In genomic region chr7:94004024-94004945, GRCh38 we compare ENCODE assay signal across 8 cellular contexts. TPM values are rescaled to one million over a fixed set of nuclear protein-coding genes. Genes with fewer than 3 reads are reported as not detected.
A peak's percentile ranks its signal among the peaks of the same experiment; 100 is the strongest.
DNase-seq lines count a peak whose midpoint lies in the region; ATAC-seq and TF ChIP-seq lines count a peak whose summit lies in the region.

BET1 (minus strand) TSS chr7:94004355; CDS start chr7:94004216, 139 bp downstream.

- no peaks in the 10 kb centered on the region for H3K27me3 ChIP-seq in adipocyte (replicated peaks; ENCODE audit: control insufficient read depth, insufficient read depth, low read length)
- H3K27me3 ChIP-seq in cardiac muscle cell: no peaks in the 10 kb centered on the region
- no peaks in the 10 kb centered on the region for H3K27me3 ChIP-seq in parathyroid adenoma (ENCODE audit: control insufficient read depth, insufficient read depth, low read length)
- no peaks in the 10 kb centered on the region for H3K27me3 ChIP-seq in tibial nerve

- H3K4me1 ChIP-seq in adipocyte (ENCODE audit: control insufficient read depth, insufficient read depth, low read length) (peaks cover 17% of the 10 kb centered on the region), cardiac muscle cell (ENCODE audit: low read depth) (peaks cover 11% of the 10 kb centered on the region), parathyroid adenoma (peaks cover 6% of the 10 kb centered on the region), tibial nerve (peaks cover 0 to 31% (median 13%) of the 10 kb centered on the region in 4 donors)

- TF ChIP-seq CTCF in GM12875 (IDR thresholded peaks at IDR 0.05; ENCODE audit: borderline replicate concordance, insufficient read depth, low read depth, low read length) (no peak), cardiac muscle cell (IDR thresholded peaks at IDR 0.05; ENCODE audit: low read depth, low read length) (no peak), parathyroid adenoma (IDR thresholded peaks at IDR 0.05) (no peak), tibial nerve (IDR thresholded peaks at IDR 0.05) (peak in 1 of 5 experiments; percentile 45)

- TF ChIP-seq EP300 in tibial nerve (IDR thresholded peaks at IDR 0.05): peak; percentile 81 to 97

- H3K4me3 ChIP-seq in GM12875 (ENCODE audit: low read depth, low read length) (peak within 1 kb of the TSS; percentile 81), adipocyte (ENCODE audit: low read length) (peak within 1 kb of the TSS; percentile 100), cardiac muscle cell (peak within 1 kb of the TSS; percentile 96), parathyroid adenoma (ENCODE audit: low read depth, low read length) (peak within 1 kb of the TSS; percentile 95), tibial nerve (peak within 1 kb of the TSS; percentile 66 to 93 (median 72))

- peaks cover 19% of the 10 kb centered on the region for H3K79me2 ChIP-seq in parathyroid adenoma

- no peaks in the 10 kb centered on the region for H3K9me3 ChIP-seq in adipocyte (ENCODE audit: control insufficient read depth, low read length)
- no peaks in the 10 kb centered on the region for H3K9me3 ChIP-seq in cardiac muscle cell (ENCODE audit: low read depth)
- no peaks in the 10 kb centered on the region for H3K9me3 ChIP-seq in parathyroid adenoma (ENCODE audit: control insufficient read depth, low read length)
- H3K9me3 ChIP-seq in tibial nerve: no peaks in the 10 kb centered on the region

- peak; percentile 98 for ATAC-seq in HG02798 (IDR thresholded peaks at IDR 0.05; ENCODE audit: poor library complexity, unreplicated experiment)

- H3K36me3 ChIP-seq in adipocyte (ENCODE audit: control insufficient read depth, insufficient read depth, low read length, severe bottlenecking) (no peaks in the 10 kb centered on the region), cardiac muscle cell (no peaks in the 10 kb centered on the region), parathyroid adenoma (ENCODE audit: control insufficient read depth, insufficient read depth, low read length) (no peaks in the 10 kb centered on the region), tibial nerve (no peaks in the 10 kb centered on the region)

- peak; percentile 29 to 75 for TF ChIP-seq POLR2A in tibial nerve (IDR thresholded peaks at IDR 0.05)

- H3K9ac ChIP-seq in adipocyte (ENCODE audit: low read length): peak within 1 kb of the TSS; percentile 99
- H3K9ac ChIP-seq in parathyroid adenoma: peak within 1 kb of the TSS; percentile 61

- H2AFZ ChIP-seq in parathyroid adenoma: peak within 1 kb of the TSS; percentile 90

- H3K4me2 ChIP-seq in parathyroid adenoma (ENCODE audit: low read length): peak within 1 kb of the TSS; percentile 92

- DNase-seq in NCI-H1436 (lab: John Stamatoyannopoulos, UW) (peak; percentile 89), T follicular helper cell (ENCODE audit: low read depth) (peak; percentile 91), adipocyte (ENCODE audit: low read depth) (peak; percentile 99), cardiac muscle cell (ENCODE audit: low read depth in 1 of 2, low spot score in 1 of 2) (peak; percentile 98), tibial nerve (ENCODE audit: low spot score in 2 of 2) (peak; percentile 90 to 95)

- H3K27ac ChIP-seq in cardiac muscle cell: peak within 1 kb of the TSS; percentile 94
- H3K27ac ChIP-seq in parathyroid adenoma: peak within 1 kb of the TSS; percentile 59
- H3K27ac ChIP-seq in tibial nerve: peak within 1 kb of the TSS; percentile 54 to 93 (median 90)

- WGBS in tibial nerve, 2 donors: 0 to 1% methylated on average over 44 to 47 of the region's 47 CpGs

RNA-seq across cellular contexts. Expression of gene BET1, which starts in this region (rescaled TPM):
- total RNA-seq in cardiac muscle cell (20.8 and 22.7 TPM in 2 replicates), tibial nerve (10 to 100 TPM; 15.3 to 24.9 (median 20.0) TPM)
- 43.1 and 46.4 TPM in 2 replicates for polyA plus RNA-seq in cardiac muscle cell

Comparison
In these comparisons a context has a peak if more than half of its experiments do, and no peak if none do; other contexts are left out.
1. Peak in every context shown above with its lines: DNase-seq, ATAC-seq, H3K4me3 ChIP-seq and H3K27ac ChIP-seq.